8 cellular contexts compared by ENCODE assay signal in the genomic region with DNA sequence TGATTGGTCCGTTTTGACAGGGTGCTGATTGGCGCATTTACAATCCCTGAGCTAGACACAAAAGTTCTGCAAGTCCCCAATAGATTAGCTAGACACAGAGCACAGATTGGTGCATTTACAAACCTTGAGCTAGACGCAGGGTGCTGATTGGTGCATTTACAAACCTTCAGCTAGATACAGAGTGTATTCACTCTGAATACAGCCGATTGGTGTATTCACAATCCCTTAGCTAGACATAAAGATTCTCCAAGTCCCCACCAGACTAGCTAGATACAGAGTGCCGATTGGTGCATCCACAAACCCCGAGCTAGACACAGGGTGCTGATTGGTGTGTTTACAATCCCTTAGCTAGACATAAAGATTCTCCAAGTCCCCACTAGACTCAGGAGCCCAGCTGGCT. TPM values are rescaled to one million over a fixed set of nuclear protein-coding genes. Genes with fewer than 3 reads are reported as not detected.
DNase-seq lines count a peak whose midpoint lies in the region; ATAC-seq and TF ChIP-seq lines count a peak whose summit lies in the region.
"Not testable (repeated sequence)": the region's sequence is repeated elsewhere in the genome, so short reads cannot be mapped to it uniquely, and the experiment has no call there.
"Had no signal": no experiment of that assay in that cellular context is flagged by ENCODE, and none has a peak within 500 bp of the region (broad histone marks: within the 10 kb centered on the region; RNA-seq: fewer than 3 reads in every experiment).

No MANE protein-coding gene starts in this region.

- not testable (repeated sequence) for H3K36me3 Mint-ChIP-seq in activated CD4-positive, alpha-beta T cell treated with anti-CD3 and anti-CD28 coated beads for 36 hours (ENCODE audit: low read depth)

- H3K4me3 Mint-ChIP-seq in activated CD4-positive, alpha-beta T cell treated with anti-CD3 and anti-CD28 coated beads for 36 hours = not testable (repeated sequence)

- not testable (repeated sequence) for H4K20me1 ChIP-seq in MM.1S (ENCODE audit: insufficient read depth, low read length)

- not testable (repeated sequence) for H3K9ac ChIP-seq in MM.1S (ENCODE audit: low read length)

- not testable (repeated sequence) for H3K4me1 Mint-ChIP-seq in activated CD4-positive, alpha-beta T cell treated with anti-CD3 and anti-CD28 coated beads for 36 hours

- H3K79me2 ChIP-seq in MM.1S (ENCODE audit: low read length) = not testable (repeated sequence)

- intact Hi-C loops in activated CD4-positive, alpha-beta T cell treated with anti-CD3 and anti-CD28 coated beads for 36 hours (cut with DNase I, micrococcal nuclease); mucosa of descending colon (cut with DNase I, micrococcal nuclease): not testable (repeated sequence)

- H3K4me1 ChIP-seq in MM.1S (ENCODE audit: low read length); mucosa of descending colon (ENCODE audit: low read depth): not testable (repeated sequence)

- ATAC-seq in GM19395 (IDR thresholded peaks at IDR 0.05; ENCODE audit: unreplicated experiment) (peak; percentile 41), HG02642 (IDR thresholded peaks at IDR 0.05; ENCODE audit: poor library complexity, unreplicated experiment) (peak; percentile 45), HG03432 (IDR thresholded peaks at IDR 0.05; ENCODE audit: unreplicated experiment) (peak; percentile 38), mucosa of descending colon (peak; percentile 31)
- ATAC-seq in activated CD4-positive, alpha-beta T cell treated with anti-CD3 and anti-CD28 coated beads for 36 hours = peak; percentile 51

- H3K4me2 ChIP-seq in MM.1S (ENCODE audit: low read depth, low read length) = not testable (repeated sequence)

- POLR2A ChIA-PET in activated CD4-positive, alpha-beta T cell treated with anti-CD3 and anti-CD28 coated beads for 36 hours (lab: Charles Lee) = not testable (repeated sequence)

- not testable (repeated sequence) for H3K9me3 Mint-ChIP-seq in activated CD4-positive, alpha-beta T cell treated with anti-CD3 and anti-CD28 coated beads for 36 hours (ENCODE audit: low read depth)

- H3F3A ChIP-seq in MM.1S (ENCODE audit: insufficient read depth, low read length) = not testable (repeated sequence)

- H3K9me2 ChIP-seq in MM.1S (replicated peaks; ENCODE audit: insufficient read depth, low read length) = not testable (repeated sequence)

- H3K9me3 ChIP-seq in MM.1S (replicated peaks; ENCODE audit: insufficient read depth, low read length); mucosa of descending colon: not testable (repeated sequence)

- not testable (repeated sequence) for H3K27ac Mint-ChIP-seq in activated CD4-positive, alpha-beta T cell treated with anti-CD3 and anti-CD28 coated beads for 36 hours

- CTCF ChIA-PET in activated CD4-positive, alpha-beta T cell treated with anti-CD3 and anti-CD28 coated beads for 36 hours (lab: Charles Lee) = not testable (repeated sequence)

- TF ChIP-seq CTCF in MM.1S (IDR thresholded peaks at IDR 0.05; ENCODE audit: low read length); fibroblast of villous mesenchyme (IDR thresholded peaks at IDR 0.05; ENCODE audit: insufficient read depth, low read depth, low read length); mucosa of descending colon (IDR thresholded peaks at IDR 0.05): not testable (repeated sequence)

- DNase-seq in MM.1S; activated CD4-positive, alpha-beta T cell treated with anti-CD3 and anti-CD28 coated beads for 36 hours; fibroblast of villous mesenchyme (ENCODE audit: low read depth); mucosa of descending colon: not testable (repeated sequence)

- H3K4me3 ChIP-seq in MM.1S (ENCODE audit: low read length) (peak overlapping the region; percentile 29; the same call in 1 of the 2 replicates), fibroblast of villous mesenchyme (ENCODE audit: low read depth, low read length) (peak overlapping the region; percentile 49)
- H3K4me3 ChIP-seq in mucosa of descending colon = not testable (repeated sequence)

- H3K27me3 ChIP-seq in MM.1S (replicated peaks; ENCODE audit: insufficient read depth, low read length) = peaks cover 16% of the 10 kb centered on the region

- not testable (repeated sequence) for H2AFZ ChIP-seq in MM.1S (ENCODE audit: low read length)

- not testable (repeated sequence) for H3K27ac ChIP-seq in MM.1S (ENCODE audit: low read length)

- not testable (repeated sequence) for H3K27me3 Mint-ChIP-seq in activated CD4-positive, alpha-beta T cell treated with anti-CD3 and anti-CD28 coated beads for 36 hours

- not testable (repeated sequence) for H3K36me3 ChIP-seq in MM.1S (replicated peaks; ENCODE audit: insufficient read depth, low read length); mucosa of descending colon (ENCODE audit: low read depth)

RNA-seq across cellular contexts. Expression of a gene that starts 14.8 kb away (rescaled TPM):
- total RNA-seq in activated CD4-positive, alpha-beta T cell treated with anti-CD3 and anti-CD28 coated beads for 36 hours = under 1 TPM; 0.25 to 0.64 TPM
- total RNA-seq in fibroblast of villous mesenchyme = 3.9 and 4.3 TPM in 2 replicates
- total RNA-seq in mucosa of descending colon = 10 to 100 TPM; 25.1 to 86.6 (median 77.1) TPM
- total RNA-seq: CD4-positive, CD25-positive, alpha-beta regulatory T cell had no signal
